In the genomic region with DNA sequence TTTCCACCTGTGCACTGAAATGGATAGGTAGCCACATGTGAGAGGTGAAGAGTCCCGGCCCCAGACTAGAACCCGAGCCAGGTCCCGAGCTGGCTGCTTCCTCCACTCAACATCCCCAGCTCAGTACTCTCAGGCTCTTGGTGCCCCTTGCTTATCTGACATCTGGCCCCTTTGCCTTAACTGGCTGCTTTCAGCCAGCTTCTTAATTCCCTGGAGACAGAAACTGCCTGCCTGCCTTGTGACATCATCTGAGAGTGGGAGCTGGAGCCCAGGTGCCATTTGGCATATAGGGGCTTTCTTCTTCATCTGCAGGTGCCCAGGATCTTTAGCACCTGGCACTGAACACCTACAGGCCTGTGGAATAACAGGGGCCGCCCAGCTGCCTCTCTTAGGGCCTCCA, we compare ENCODE assay signal across 26 cellular contexts. TPM values are rescaled to one million over a fixed set of nuclear protein-coding genes. Genes with fewer than 3 reads are reported as not detected.
DNase-seq lines count a peak whose midpoint lies in the region; ATAC-seq lines count a peak whose summit lies in the region.
"Had no signal": no experiment of that assay in that cellular context is flagged by ENCODE, and none has a peak within 500 bp of the region (broad histone marks: within the 10 kb centered on the region; RNA-seq: fewer than 3 reads in every experiment).

No MANE protein-coding gene starts in this region.

- intact Hi-C loops in sciatic nerve (cut with DNase I): no loop called here

- in situ Hi-C loops in ACHN (cut with HindIII; ENCODE audit: low pct_ligation_motif_present, low pct_unique_long_range_greater_than_20kb, low sequenced_read_pairs): no loop called here

- no peak for ATAC-seq in sciatic nerve
- ATAC-seq: pancreas had no signal

- DNase-seq in AG20443 (ENCODE audit: low spot score) (peak; percentile 8), DMS79 treated with DMSO at 0.1 percent for 48 hours (lab: John Stamatoyannopoulos, UW) (peak; percentile 50), NCI-H2171 (lab: John Stamatoyannopoulos, UW) (peak; percentile 96), SK-N-DZ (ENCODE audit: low spot score) (peak; percentile 81), sciatic nerve (ENCODE audit: low spot score) (no peak), GM19238 (ENCODE audit: insufficient read length, low spot score) (no peak), ACHN (no peak)
- no peak for DNase-seq in NK-92 treated with Interleukin-12 subunit alpha and Interleukin-12 subunit beta, amount 100 ng/mL, for 24 hours (lab: John Stamatoyannopoulos, UW)
- DNase-seq: activated CD4-positive, alpha-beta T cell treated with anti-CD3 and anti-CD28 coated beads, Interleukin-2, amount 50 U/mL, for 48 hours; activated CD4-positive, CD25-positive, alpha-beta regulatory T cell; activated CD8-positive, alpha-beta memory T cell treated with anti-CD3 and anti-CD28 coated beads, Interleukin-2, amount 50 U/mL, for 48 hours; activated naive CD8-positive, alpha-beta T cell treated with anti-CD3 and anti-CD28 coated beads, Interleukin-2, amount 10 ng/mL, durations not matched to agents 7 days and 5 days; central memory CD4-positive, alpha-beta T cell; lower lobe of right lung; NCI-H1417; pancreas; stimulated activated CD4-positive, alpha-beta T cell treated with anti-CD3 and anti-CD28 coated beads, Interleukin-12 subunit alpha, Interleukin-12 subunit beta, amount 100 ng/mL, for 4 hours; stimulated activated CD4-positive, alpha-beta T cell treated with anti-CD3 and anti-CD28 coated beads, Interleukin-4, amount 100 ng/mL, for 4 hours; stimulated activated naive CD4-positive, alpha-beta T cell treated with Interleukin-2 at 50 U/mL for 16 hours; testis had no signal

RNA-seq across cellular contexts. Expression of a gene that starts 8.9 kb away (rescaled TPM):
- polyA plus RNA-seq in SK-N-DZ (2014; cell fraction: cytosol; rRNA removed): not detected in 2 replicates
- polyA plus RNA-seq in SK-N-DZ (2014; cell fraction: nucleus; rRNA removed): not detected in 2 replicates
- total RNA-seq in sciatic nerve: not detected
- total RNA-seq: activated naive CD8-positive, alpha-beta T cell treated with anti-CD3 and anti-CD28 coated beads, Interleukin-2, amount 10 ng/mL, durations not matched to agents 7 days and 5 days; dermis microvascular lymphatic vessel endothelial cell; endothelial cell of umbilical vein; G401; H4; kidney epithelial cell; lower lobe of right lung had no signal
- polyA plus RNA-seq: CD14-positive monocyte, endothelial cell of umbilical vein had no signal

RNA-seq across cellular contexts. Expression of a gene that starts 18.9 kb away (rescaled TPM):
- polyA plus RNA-seq in SK-N-DZ (2014; cell fraction: cytosol; rRNA removed): 32.0 and 43.5 TPM in 2 replicates
- 112 and 117 TPM in 2 replicates for polyA plus RNA-seq in SK-N-DZ (2014; cell fraction: nucleus; rRNA removed)
- 33.3 TPM for total RNA-seq in sciatic nerve

RNA-seq across cellular contexts. Expression of a gene that starts 33.7 kb away (rescaled TPM):
- polyA plus RNA-seq in SK-N-DZ (2014; cell fraction: cytosol; rRNA removed): 2.5 and 13.6 TPM in 2 replicates
- 4.9 and 5.7 TPM in 2 replicates for polyA plus RNA-seq in SK-N-DZ (2014; cell fraction: nucleus; rRNA removed)
- total RNA-seq in sciatic nerve: 37.8 TPM

RNA-seq across cellular contexts. Expression of a gene that starts 48.5 kb away (rescaled TPM):
- not detected in 2 replicates for polyA plus RNA-seq in SK-N-DZ (2014; cell fraction: cytosol; rRNA removed)
- not detected in 2 replicates for polyA plus RNA-seq in SK-N-DZ (2014; cell fraction: nucleus; rRNA removed)
- total RNA-seq in sciatic nerve: 3.3 TPM
- total RNA-seq: H4 had no signal
- polyA plus RNA-seq: CD14-positive monocyte had no signal

Comparison
In these comparisons a context has a peak if more than half of its experiments do, and no peak if none do; other contexts are left out.
1. DNase-seq: peak in AG20443 (single experiment), DMS79 treated with DMSO at 0.1 percent for 48 hours (single experiment), NCI-H2171 (single experiment) and SK-N-DZ (single experiment); none in sciatic nerve (single experiment), GM19238 (single experiment), NK-92 treated with Interleukin-12 subunit alpha and Interleukin-12 subunit beta, amount 100 ng/mL, for 24 hours (single experiment) and ACHN (single experiment).